In the genomic region with DNA sequence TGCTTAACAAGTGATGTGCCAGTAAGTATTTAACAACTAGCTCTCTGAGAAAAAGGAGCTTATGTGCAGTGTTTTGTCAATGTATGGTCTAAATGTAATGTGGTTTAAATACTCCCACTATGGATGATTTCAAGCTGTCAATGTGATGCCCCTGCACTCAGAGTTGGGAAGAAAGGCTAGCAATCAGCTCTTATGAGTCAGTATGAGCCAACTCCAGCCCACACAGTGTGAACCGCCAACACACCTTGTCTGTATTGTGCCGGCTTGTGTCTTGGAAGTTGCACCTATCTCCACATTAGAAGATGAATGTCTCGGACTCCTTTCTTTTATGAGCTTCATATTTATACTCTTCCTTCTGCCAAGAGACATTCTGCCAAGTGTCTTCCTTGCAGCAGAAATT, we compare ENCODE assay signal across 26 cellular contexts.
"Had no signal": no experiment of that assay in that cellular context is flagged by ENCODE, and none has a peak within 500 bp of the region (broad histone marks: within the 10 kb centered on the region; RNA-seq: fewer than 3 reads in every experiment).

No MANE protein-coding gene starts in this region.

- DNase-seq: activated CD4-positive, alpha-beta memory T cell treated with anti-CD3 and anti-CD28 coated beads for 36 hours; activated CD4-positive, alpha-beta T cell treated with anti-CD3 and anti-CD28 coated beads for 36 hours; activated CD4-positive, alpha-beta T cell treated with anti-CD3 and anti-CD28 coated beads, Interleukin-2, amount 10 ng/mL, durations not matched to agents 24 days and 14 days; activated CD4-positive, CD25-positive, alpha-beta regulatory T cell; activated CD4-positive, CD25-positive, alpha-beta regulatory T cell treated with anti-CD3 and anti-CD28 coated beads, Interleukin-2, amount 50 U/mL, for 72 hours; activated CD8-positive, alpha-beta memory T cell treated with anti-CD3 and anti-CD28 coated beads, Interleukin-2, amount 10 ng/mL, durations not matched to agents 7 days and 5 days; activated CD8-positive, alpha-beta memory T cell treated with anti-CD3 and anti-CD28 coated beads, Interleukin-2, amount 50 U/mL, for 4 hours; activated CD8-positive, alpha-beta T cell treated with anti-CD3 and anti-CD28 coated beads, Interleukin-2, amount 10 ng/mL, durations not matched to agents 7 days and 5 days; activated effector memory CD4-positive, alpha-beta T cell treated with anti-CD3 and anti-CD28 coated beads, Interleukin-2, amount 50 U/mL, for 16 hours; activated naive CD4-positive, alpha-beta T cell treated with anti-CD3 and anti-CD28 coated beads for 36 hours; activated naive CD8-positive, alpha-beta T cell treated with anti-CD3 and anti-CD28 coated beads for 36 hours; activated naive CD8-positive, alpha-beta T cell treated with anti-CD3 and anti-CD28 coated beads, Interleukin-2, amount 50 U/mL, for 24 hours; activated T-cell treated with anti-CD3 and anti-CD28 coated beads, Interleukin-2, amount 50 U/mL, for 1 hour; activated T-cell treated with anti-CD3 and anti-CD28 coated beads, Interleukin-2, amount 50 U/mL, for 48 hours; adrenal gland; aorta; body of pancreas; dorsolateral prefrontal cortex; effector memory CD4-positive, alpha-beta T cell; endodermal cell; erythroblast; foreskin melanocyte; T-helper 2 cell had no signal

- ATAC-seq: activated CD4-positive, alpha-beta T cell treated with anti-CD3 and anti-CD28 coated beads for 36 hours; activated CD8-positive, alpha-beta memory T cell treated with anti-CD3 and anti-CD28 coated beads, Interleukin-2, amount 10 ng/mL, durations not matched to agents 7 days and 5 days; activated CD8-positive, alpha-beta T cell treated with anti-CD3 and anti-CD28 coated beads, Interleukin-2, amount 10 ng/mL, durations not matched to agents 7 days and 5 days; activated naive CD8-positive, alpha-beta T cell treated with anti-CD3 and anti-CD28 coated beads, Interleukin-2, amount 50 U/mL, for 24 hours; body of pancreas; gastroesophageal sphincter had no signal

- H3K4me1 ChIP-seq: adrenal gland, body of pancreas, esophagus muscularis mucosa, gastroesophageal sphincter had no signal

- H3K27ac ChIP-seq: adrenal gland, body of pancreas, coronary artery, dorsolateral prefrontal cortex, esophagus muscularis mucosa, gastroesophageal sphincter had no signal

- H3K27me3 ChIP-seq: adrenal gland, body of pancreas, dorsolateral prefrontal cortex, esophagus muscularis mucosa, gastroesophageal sphincter had no signal

- H3K36me3 ChIP-seq: adrenal gland, esophagus muscularis mucosa, gastroesophageal sphincter had no signal

- H3K4me3 ChIP-seq: adrenal gland, body of pancreas, coronary artery, dorsolateral prefrontal cortex, esophagus muscularis mucosa, gastroesophageal sphincter had no signal

- H3K9me3 ChIP-seq: adrenal gland, body of pancreas, gastroesophageal sphincter had no signal
